Comparison of ENCODE assay signal across 13 cellular contexts in genomic region chr11:121449123-121449522, GRCh38. TPM values are rescaled to one million over a fixed set of nuclear protein-coding genes. Genes with fewer than 3 reads are reported as not detected.
DNase-seq lines count a peak whose midpoint lies in the region; ATAC-seq and TF ChIP-seq lines count a peak whose summit lies in the region.
"Had no signal": no experiment of that assay in that cellular context is flagged by ENCODE, and none has a peak within 500 bp of the region (broad histone marks: within the 10 kb centered on the region; RNA-seq: fewer than 3 reads in every experiment).

No MANE protein-coding gene starts in this region.

- peaks cover 87% of the 10 kb centered on the region for H3K4me1 Mint-ChIP-seq in activated T-cell treated with anti-CD3 and anti-CD28 coated beads, Interleukin-2, amount 50 U/mL, for 4 hours (ENCODE audit: low read depth)
- peaks cover 85% of the 10 kb centered on the region for H3K4me1 Mint-ChIP-seq in dendritic cell treated with granulocyte-macrophage colony-stimulating factor and Interleukin-4, amounts not matched to agents 40 ng/mL and 50 ng/mL, for 4 days (ENCODE audit: low read depth)

- H2AK5ac ChIP-seq in mesendoderm (ENCODE audit: low read length) = no peak overlapping the region

- intact Hi-C loops in dendritic cell treated with granulocyte-macrophage colony-stimulating factor and Interleukin-4, amounts not matched to agents 40 ng/mL and 50 ng/mL, for 4 days (cut with micrococcal nuclease) = no loop called here
- intact Hi-C loops in posterior vena cava (cut with DNase I) = loop anchor here in 1 of 2 donors (5.0 kb wide), 1 partner anchor 83 kb away; no protein-coding TSS in a partner anchor

- peaks cover 24% of the 10 kb centered on the region for H3K4me1 ChIP-seq in thymus (ENCODE audit: control insufficient read depth, insufficient read depth, low read length)
- no peaks in the 10 kb centered on the region for H3K4me1 ChIP-seq in mesendoderm (ENCODE audit: control insufficient read depth, low read depth, low read length)

- H3K27ac ChIP-seq in SU-DHL-6 (ENCODE audit: low read depth, low read length) (peak overlapping the region; percentile 98), thymus (ENCODE audit: low read depth) (peak overlapping the region; percentile 55), mesendoderm (ENCODE audit: low read depth, low read length) (no peak overlapping the region)
- H3K27ac ChIP-seq: GM23248, ovary had no signal

- H2BK15ac ChIP-seq in mesendoderm (replicated peaks; ENCODE audit: low read depth) = no peak overlapping the region

- no peaks in the 10 kb centered on the region for H3K9me2 ChIP-seq in SU-DHL-6 (replicated peaks; ENCODE audit: insufficient read depth, low read length)

- no peaks in the 10 kb centered on the region for H4K20me1 ChIP-seq in SU-DHL-6 (ENCODE audit: low read depth, low read length)

- peaks cover 86% of the 10 kb centered on the region for H3F3A ChIP-seq in SU-DHL-6 (ENCODE audit: insufficient read depth)

- H3K56ac ChIP-seq in mesendoderm (ENCODE audit: low read length) = no peak overlapping the region

- H3K79me2 ChIP-seq in SU-DHL-6 (ENCODE audit: insufficient read depth, low read length) (peaks cover 35% of the 10 kb centered on the region), mesendoderm (ENCODE audit: control insufficient read depth, insufficient read depth, low read length) (peaks cover 12% of the 10 kb centered on the region)

- ATAC-seq in activated T-cell treated with anti-CD3 and anti-CD28 coated beads, Interleukin-2, amount 50 U/mL, for 4 hours = no peak

- no peak for DNase-seq in activated T-cell treated with anti-CD3 and anti-CD28 coated beads, Interleukin-2, amount 50 U/mL, for 4 hours
- DNase-seq in activated T-cell treated with anti-CD3 and anti-CD28 coated beads for 4 hours = no peak
- DNase-seq in posterior vena cava (ENCODE audit: low spot score) = no peak
- DNase-seq in cortex of kidney (lab: John Stamatoyannopoulos, UW) = no peak
- DNase-seq in mesendoderm = no peak
- DNase-seq: activated CD4-positive, alpha-beta T cell treated with anti-CD3 and anti-CD28 coated beads for 48 hours; amygdala; GM23248; ovary; transverse colon had no signal

- no peak overlapping the region for H4K5ac ChIP-seq in mesendoderm (ENCODE audit: low read length)

- no peak overlapping the region for H3K18ac ChIP-seq in mesendoderm (ENCODE audit: low read length)

- no peaks in the 10 kb centered on the region for H3K9me3 Mint-ChIP-seq in activated T-cell treated with anti-CD3 and anti-CD28 coated beads, Interleukin-2, amount 50 U/mL, for 4 hours
- H3K9me3 Mint-ChIP-seq in dendritic cell treated with granulocyte-macrophage colony-stimulating factor and Interleukin-4, amounts not matched to agents 40 ng/mL and 50 ng/mL, for 4 days = no peaks in the 10 kb centered on the region

- peak overlapping the region; percentile 81 for H3K27ac Mint-ChIP-seq in dendritic cell treated with granulocyte-macrophage colony-stimulating factor and Interleukin-4, amounts not matched to agents 40 ng/mL and 50 ng/mL, for 4 days

- no peak overlapping the region for H3K4me3 ChIP-seq in SU-DHL-6 (ENCODE audit: insufficient read depth, low read length, poor library complexity, severe bottlenecking)
- no peak overlapping the region for H3K4me3 ChIP-seq in thymus (ENCODE audit: low read length)
- no peak overlapping the region for H3K4me3 ChIP-seq in mesendoderm (ENCODE audit: low read length)
- H3K4me3 ChIP-seq: GM23248, ovary, transverse colon had no signal

- peaks cover 2% of the 10 kb centered on the region for H3K79me1 ChIP-seq in mesendoderm (ENCODE audit: low read length)

- H4K8ac ChIP-seq in mesendoderm (ENCODE audit: low read depth, low read length) = no peak overlapping the region

- no peak overlapping the region for H2BK5ac ChIP-seq in mesendoderm (ENCODE audit: low read length)

- peak overlapping the region; percentile 96 for H3K9ac ChIP-seq in SU-DHL-6 (ENCODE audit: low read length)
- no peak overlapping the region for H3K9ac ChIP-seq in mesendoderm (ENCODE audit: low read length)
- H3K9ac ChIP-seq: GM23248 had no signal

- TF ChIP-seq CTCF in SU-DHL-6 (IDR thresholded peaks at IDR 0.05; ENCODE audit: insufficient read depth, low read length, poor library complexity, severe bottlenecking) = no peak

- H3K36me3 ChIP-seq in SU-DHL-6 (ENCODE audit: low read length) = peaks cover 9% of the 10 kb centered on the region; the same call in 1 of the 2 replicates
- H3K36me3 ChIP-seq in thymus (ENCODE audit: control insufficient read depth, insufficient read depth) = no peaks in the 10 kb centered on the region
- H3K36me3 ChIP-seq in mesendoderm (ENCODE audit: control insufficient read depth, insufficient read depth, low read length) = no peaks in the 10 kb centered on the region
- H3K36me3 ChIP-seq: ovary, transverse colon had no signal

- no peak overlapping the region for H2AFZ ChIP-seq in SU-DHL-6 (ENCODE audit: low read depth, low read length, severe bottlenecking)
- H2AFZ ChIP-seq: GM23248 had no signal

- H3K4me3 Mint-ChIP-seq in activated T-cell treated with anti-CD3 and anti-CD28 coated beads, Interleukin-2, amount 50 U/mL, for 4 hours = peak overlapping the region; percentile 19
- H3K4me3 Mint-ChIP-seq in dendritic cell treated with granulocyte-macrophage colony-stimulating factor and Interleukin-4, amounts not matched to agents 40 ng/mL and 50 ng/mL, for 4 days = no peak overlapping the region

- H3K27me3 Mint-ChIP-seq in activated T-cell treated with anti-CD3 and anti-CD28 coated beads, Interleukin-2, amount 50 U/mL, for 4 hours (ENCODE audit: low read depth) = no peaks in the 10 kb centered on the region
- H3K27me3 Mint-ChIP-seq in dendritic cell treated with granulocyte-macrophage colony-stimulating factor and Interleukin-4, amounts not matched to agents 40 ng/mL and 50 ng/mL, for 4 days = no peaks in the 10 kb centered on the region

- H3K9me3 ChIP-seq in SU-DHL-6 (ENCODE audit: insufficient read depth, low read length) (no peaks in the 10 kb centered on the region), thymus (ENCODE audit: control insufficient read depth) (no peaks in the 10 kb centered on the region)
- H3K9me3 ChIP-seq: ovary, transverse colon had no signal

- 72% methylated on average over 4 of the region's 4 CpGs for WGBS in thymus
- WGBS in mesendoderm (ENCODE audit: extremely low coverage, insufficient coverage, low lambda C conversion rate) = no CpG with 5 or more reads among the region's 4 CpGs

- H3K4ac ChIP-seq in mesendoderm (ENCODE audit: low read depth, low read length) = no peak overlapping the region

- H3K4me2 ChIP-seq in SU-DHL-6 (ENCODE audit: low read depth, low read length, poor library complexity, severe bottlenecking) = peak overlapping the region; percentile 83
- H3K4me2 ChIP-seq in mesendoderm (ENCODE audit: low read length) = no peak overlapping the region

- no peak overlapping the region for H3K23ac ChIP-seq in mesendoderm (ENCODE audit: low read length)

- H3K36me3 Mint-ChIP-seq in activated T-cell treated with anti-CD3 and anti-CD28 coated beads, Interleukin-2, amount 50 U/mL, for 4 hours (ENCODE audit: insufficient read depth) = peaks cover 9% of the 10 kb centered on the region
- H3K36me3 Mint-ChIP-seq in dendritic cell treated with granulocyte-macrophage colony-stimulating factor and Interleukin-4, amounts not matched to agents 40 ng/mL and 50 ng/mL, for 4 days (ENCODE audit: low read depth) = peaks cover 5% of the 10 kb centered on the region

- H2BK120ac ChIP-seq in mesendoderm (ENCODE audit: low read depth, low read length) = no peak overlapping the region

- H3K27me3 ChIP-seq in SU-DHL-6 (ENCODE audit: low read length) (no peaks in the 10 kb centered on the region), thymus (ENCODE audit: control insufficient read depth, insufficient read depth) (no peaks in the 10 kb centered on the region), mesendoderm (ENCODE audit: insufficient read depth, low read length, poor library complexity) (no peaks in the 10 kb centered on the region)
- H3K27me3 ChIP-seq: ovary, transverse colon had no signal

RNA-seq across cellular contexts. Expression of gene SORL1, which starts 3.0 kb away (rescaled TPM):
- total RNA-seq in activated T-cell treated with anti-CD3 and anti-CD28 coated beads, Interleukin-2, amount 50 U/mL, for 4 hours = 10 to 100 TPM; 21.3 to 25.6 (median 21.3) TPM
- 7.4 TPM for polyA plus RNA-seq in thymus
- total RNA-seq in posterior vena cava = 10 to 100 TPM in 1 of 2 donors, 1 to 10 TPM in 1; 9.4 to 15.7 TPM
- 8.8 TPM for polyA plus RNA-seq in mesendoderm (2013, experiment 1 of 2)
- polyA plus RNA-seq in mesendoderm (2013, experiment 2 of 2) = 8.7 TPM
